In genomic region chr11:33753304-33753703, GRCh38 we compare ENCODE assay signal across 10 cellular contexts. TPM values are rescaled to one million over a fixed set of nuclear protein-coding genes. Genes with fewer than 3 reads are reported as not detected.
DNase-seq lines count a peak whose midpoint lies in the region; ATAC-seq and TF ChIP-seq lines count a peak whose summit lies in the region.
"Had no signal": no experiment of that assay in that cellular context is flagged by ENCODE, and none has a peak within 500 bp of the region (broad histone marks: within the 10 kb centered on the region; RNA-seq: fewer than 3 reads in every experiment).

No MANE protein-coding gene starts in this region.

- peaks cover 0 to 86% (median 8%) of the 10 kb centered on the region in 3 donors for H3K36me3 Mint-ChIP-seq in naive thymus-derived CD8-positive, alpha-beta T cell

- no peaks in the 10 kb centered on the region for H3K27me3 Mint-ChIP-seq in naive thymus-derived CD8-positive, alpha-beta T cell

- peak overlapping the region in 9 of 10 donors; percentile 13 to 80 (median 67) for H3K27ac ChIP-seq in heart right ventricle
- no peak overlapping the region for H3K27ac ChIP-seq in substantia nigra (ENCODE audit: low read depth, low read length, poor library complexity, severe bottlenecking)

- no peaks in the 10 kb centered on the region for H3K27me3 ChIP-seq in heart right ventricle

- no peaks in the 10 kb centered on the region for H3K9me3 ChIP-seq in heart right ventricle

- TF ChIP-seq CTCF in heart right ventricle (IDR thresholded peaks at IDR 0.05) = no peak

- H3K4me3 ChIP-seq in heart right ventricle = no peak overlapping the region
- H3K4me3 ChIP-seq: lung had no signal

- H3K9me3 Mint-ChIP-seq in naive thymus-derived CD8-positive, alpha-beta T cell = no peaks in the 10 kb centered on the region

- POLR2A ChIA-PET in naive thymus-derived CD8-positive, alpha-beta T cell (lab: Charles Lee) = no interaction called here

- peak overlapping the region in 1 of 10 donors; percentile 8 for H3K27ac Mint-ChIP-seq in naive thymus-derived CD8-positive, alpha-beta T cell

- no peaks in the 10 kb centered on the region for H3K4me1 Mint-ChIP-seq in naive thymus-derived CD8-positive, alpha-beta T cell

- peak; percentile 98 for ATAC-seq in GM18499 (IDR thresholded peaks at IDR 0.05; ENCODE audit: insufficient read depth, unreplicated experiment)
- ATAC-seq in GM21529 (IDR thresholded peaks at IDR 0.05; ENCODE audit: unreplicated experiment) = peak; percentile 100
- ATAC-seq in HG03469 (IDR thresholded peaks at IDR 0.05; ENCODE audit: unreplicated experiment) = peak; percentile 98
- ATAC-seq in heart right ventricle = peak; percentile 60 to 97 (median 93)
- ATAC-seq in naive thymus-derived CD8-positive, alpha-beta T cell = no peak

- peak overlapping the region in 1 of 10 donors; percentile 16 for H3K4me3 Mint-ChIP-seq in naive thymus-derived CD8-positive, alpha-beta T cell

- WGBS in heart right ventricle, 2 donors = 27 to 38% methylated on average over 3 of the region's 3 CpGs

- peaks cover 0 to 28% (median 3%) of the 10 kb centered on the region in 9 donors for H3K4me1 ChIP-seq in heart right ventricle

- intact Hi-C loops in heart right ventricle (cut with DNase I) = no loop called here

- DNase-seq in heart right ventricle = peak in 1 of 2 donors; percentile 60
- DNase-seq in naive thymus-derived CD8-positive, alpha-beta T cell = no peak
- no peak for DNase-seq in substantia nigra (lab: John Stamatoyannopoulos, UW)
- DNase-seq in NCI-H2107 treated with DMSO at 0.1 percent for 48 hours (lab: John Stamatoyannopoulos, UW; ENCODE audit: unreplicated experiment) = no peak
- DNase-seq in NK-92 (lab: John Stamatoyannopoulos, UW; ENCODE audit: unreplicated experiment) = no peak
- DNase-seq: NK-92 treated with Interleukin-12 subunit alpha and Interleukin-12 subunit beta, amount 100 ng/mL, for 24 hours had no signal

- peaks cover 0 to 100% (median 37%) of the 10 kb centered on the region in 9 donors for H3K36me3 ChIP-seq in heart right ventricle

RNA-seq across cellular contexts. Expression of gene CD59, which starts 17.1 kb away (rescaled TPM):
- 1,000 to 10,000 TPM in 3 of 10 donors, 100 to 1,000 TPM in 7; 676 to 1,261 (median 764) TPM for total RNA-seq in heart right ventricle
- polyA plus RNA-seq in heart right ventricle = 100 to 1,000 TPM; 120 to 758 TPM
- total RNA-seq in naive thymus-derived CD8-positive, alpha-beta T cell = 10 to 100 TPM; 59.0 to 66.8 TPM
- 10 to 100 TPM; 36.2 to 53.7 (median 47.5) TPM for polyA plus RNA-seq in naive thymus-derived CD8-positive, alpha-beta T cell

RNA-seq across cellular contexts. Expression of gene FBXO3, which starts 21.0 kb away (rescaled TPM):
- total RNA-seq in heart right ventricle = 10 to 100 TPM; 43.4 to 72.5 (median 59.5) TPM
- 10 to 100 TPM; 21.9 to 31.2 TPM for polyA plus RNA-seq in heart right ventricle
- total RNA-seq in naive thymus-derived CD8-positive, alpha-beta T cell = 10 to 100 TPM; 49.4 to 52.1 TPM
- polyA plus RNA-seq in naive thymus-derived CD8-positive, alpha-beta T cell = 10 to 100 TPM; 23.6 to 25.5 (median 25.2) TPM

RNA-seq across cellular contexts. Expression of gene C11orf91, which starts 52.7 kb away (rescaled TPM):
- total RNA-seq in heart right ventricle = 1 to 10 TPM in 1 of 10 donors, not detected in 9; 3.0 TPM
- under 1 TPM in 1 of 2 donors, not detected in 1; 0.17 TPM for polyA plus RNA-seq in heart right ventricle
- under 1 TPM in 1 of 2 experiments, not detected in 1; 0.47 TPM for total RNA-seq in naive thymus-derived CD8-positive, alpha-beta T cell
- polyA plus RNA-seq in naive thymus-derived CD8-positive, alpha-beta T cell = not detected

Comparison
In these comparisons a context has a peak if more than half of its experiments do, and no peak if none do; other contexts are left out.
1. ATAC-seq: peak in GM18499 (single experiment), GM21529 (single experiment), HG03469 (single experiment) and heart right ventricle (8 of 8); none in naive thymus-derived CD8-positive, alpha-beta T cell (0 of 2).
2. RNA of gene CD59, which starts 17.1 kb away (total RNA-seq): 676 to 1,261 TPM in heart right ventricle; 59.0 to 66.8 TPM in naive thymus-derived CD8-positive, alpha-beta T cell; every median in the first group is over 4 times any median in the second.